1 cellular context compared by ENCODE assay signal in genomic region chr22:20970939-20971657, GRCh38.
A peak's percentile ranks its signal among the peaks of the same experiment; 100 is the strongest.
TF ChIP-seq lines count a peak whose summit lies in the region.

No MANE protein-coding gene starts in this region.

TF ChIP-seq in K562, 482 proteins besides CTCF, POLR2A, EP300 and RAD21 (continued from another document):
- no peak for TF ChIP-seq ZBTB40 (IDR thresholded peaks at IDR 0.05)
- TF ChIP-seq ZBTB40 (CRISPR knock-in tag; IDR thresholded peaks at IDR 0.05): 0 out of 2 replicates have a peak, but pooled peaks have one; percentile 7
